22 cellular contexts compared by ENCODE assay signal in the genomic region with DNA sequence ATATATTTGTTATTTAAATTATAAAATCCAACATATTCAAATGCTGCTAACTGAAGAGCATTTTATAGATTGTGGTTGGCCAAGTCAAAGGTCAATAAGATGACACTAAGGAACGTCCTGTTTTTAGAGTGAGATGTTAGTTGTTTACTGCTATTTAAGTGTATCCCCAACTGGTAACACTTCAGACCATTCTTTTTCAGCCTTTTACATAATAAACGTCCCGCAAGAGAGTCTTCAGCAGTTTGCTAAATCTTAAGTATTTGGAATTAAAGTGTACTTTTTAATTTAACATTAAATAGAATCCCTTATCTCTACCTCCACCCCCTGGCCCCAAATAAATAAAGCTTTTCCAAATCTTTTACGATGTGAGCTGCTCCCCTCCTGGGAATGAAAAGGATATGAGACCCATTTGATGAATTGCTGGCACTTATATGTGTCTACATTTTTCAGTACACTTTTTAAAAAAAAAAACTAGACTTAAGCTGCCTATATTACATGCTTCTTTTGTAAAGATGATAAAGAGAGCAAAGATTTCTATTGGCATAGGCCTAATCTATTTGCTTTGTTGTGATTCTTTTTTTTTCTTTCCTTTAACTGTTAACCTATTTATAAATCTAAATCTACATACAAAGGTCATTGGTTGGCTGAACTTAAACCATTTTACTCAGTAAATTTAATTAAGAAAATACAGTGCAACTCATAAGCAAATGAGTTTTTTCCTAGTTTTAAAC.
A peak's percentile ranks its signal among the peaks of the same experiment; 100 is the strongest.
DNase-seq lines count a peak whose midpoint lies in the region; ATAC-seq and TF ChIP-seq lines count a peak whose summit lies in the region.
"Had no signal": no experiment of that assay in that cellular context is flagged by ENCODE, and none has a peak within 500 bp of the region (broad histone marks: within the 10 kb centered on the region; RNA-seq: fewer than 3 reads in every experiment).

No MANE protein-coding gene starts in this region.

- POLR2A ChIA-PET in HEK293T (lab: Yijun Ruan, JAX): no interaction called here

- peak overlapping the region; percentile 24 for H3K27ac Mint-ChIP-seq in activated T-cell treated with anti-CD3 and anti-CD28 coated beads, Interleukin-2, amount 50 U/mL, for 72 hours
- H3K27ac Mint-ChIP-seq: CD14-positive monocyte; CD4-positive, CD25-positive, alpha-beta regulatory T cell; CD8-positive, alpha-beta memory T cell had no signal

- no peaks in the 10 kb centered on the region for H3K4me1 Mint-ChIP-seq in activated T-cell treated with anti-CD3 and anti-CD28 coated beads, Interleukin-2, amount 50 U/mL, for 72 hours (ENCODE audit: low read depth)
- H3K4me1 Mint-ChIP-seq in activated T-cell treated with anti-CD3 and anti-CD28 coated beads, Interleukin-2, amount 50 U/mL, for 4 hours (ENCODE audit: low read depth): peaks cover 8% of the 10 kb centered on the region
- H3K4me1 Mint-ChIP-seq: CD8-positive, alpha-beta memory T cell had no signal

- no peak for ATAC-seq in activated T-cell treated with anti-CD3 and anti-CD28 coated beads, Interleukin-2, amount 50 U/mL, for 72 hours (replicated peaks in 1 of 2)
- ATAC-seq in activated T-cell treated with anti-CD3 and anti-CD28 coated beads, Interleukin-2, amount 50 U/mL, for 4 hours: no peak
- ATAC-seq in HG03354 (IDR thresholded peaks at IDR 0.05; ENCODE audit: poor library complexity, severe bottlenecking, unreplicated experiment) (no peak), GM21526 (IDR thresholded peaks at IDR 0.05; ENCODE audit: low FRiP score, unreplicated experiment) (no peak)

- no peak for DNase-seq in activated T-cell treated with anti-CD3 and anti-CD28 coated beads, Interleukin-2, amount 50 U/mL, for 72 hours
- no peak for DNase-seq in activated T-cell treated with anti-CD3 and anti-CD28 coated beads, Interleukin-2, amount 50 U/mL, for 4 hours
- no peak for DNase-seq in HEK293T (ENCODE audit: extremely low spot score)
- DNase-seq in NCI-H526 treated with DMSO at 0.1 percent for 48 hours (lab: John Stamatoyannopoulos, UW): peak; percentile 82
- DNase-seq in NCI-H2029 treated with DMSO at 0.1 percent for 48 hours (lab: John Stamatoyannopoulos, UW): no peak
- DNase-seq: ACHN; BE2C; C1 segment of cervical spinal cord; CD4-positive, alpha-beta memory T cell; CD4-positive, CD25-positive, alpha-beta regulatory T cell; CD8-positive, alpha-beta memory T cell; COR-L47; DMS 273 treated with DMSO at 0.1 percent for 48 hours; DMS153; DMS53; DMS79; DND-41; EL; GDM1 had no signal

- no peak overlapping the region for H3K4me3 Mint-ChIP-seq in activated T-cell treated with anti-CD3 and anti-CD28 coated beads, Interleukin-2, amount 50 U/mL, for 72 hours
- no peak overlapping the region for H3K4me3 Mint-ChIP-seq in activated T-cell treated with anti-CD3 and anti-CD28 coated beads, Interleukin-2, amount 50 U/mL, for 4 hours
- H3K4me3 Mint-ChIP-seq: CD14-positive monocyte; CD4-positive, alpha-beta memory T cell; CD8-positive, alpha-beta memory T cell had no signal

- H3K27me3 Mint-ChIP-seq in activated T-cell treated with anti-CD3 and anti-CD28 coated beads, Interleukin-2, amount 50 U/mL, for 72 hours (ENCODE audit: low read depth): no peaks in the 10 kb centered on the region
- no peaks in the 10 kb centered on the region for H3K27me3 Mint-ChIP-seq in activated T-cell treated with anti-CD3 and anti-CD28 coated beads, Interleukin-2, amount 50 U/mL, for 4 hours (ENCODE audit: low read depth)
- H3K27me3 Mint-ChIP-seq: CD4-positive, alpha-beta memory T cell; CD4-positive, CD25-positive, alpha-beta regulatory T cell; CD8-positive, alpha-beta memory T cell had no signal

- H3K9me3 Mint-ChIP-seq in activated T-cell treated with anti-CD3 and anti-CD28 coated beads, Interleukin-2, amount 50 U/mL, for 72 hours: no peaks in the 10 kb centered on the region
- no peaks in the 10 kb centered on the region for H3K9me3 Mint-ChIP-seq in activated T-cell treated with anti-CD3 and anti-CD28 coated beads, Interleukin-2, amount 50 U/mL, for 4 hours
- H3K9me3 Mint-ChIP-seq: CD14-positive monocyte; CD4-positive, alpha-beta memory T cell; CD4-positive, CD25-positive, alpha-beta regulatory T cell; CD8-positive, alpha-beta memory T cell had no signal

- CTCF ChIA-PET in HEK293T (lab: Yijun Ruan, JAX): no interaction called here

- no peaks in the 10 kb centered on the region for H3K36me3 Mint-ChIP-seq in activated T-cell treated with anti-CD3 and anti-CD28 coated beads, Interleukin-2, amount 50 U/mL, for 72 hours (ENCODE audit: insufficient read depth in 2 of 2)
- peaks cover 12% of the 10 kb centered on the region for H3K36me3 Mint-ChIP-seq in activated T-cell treated with anti-CD3 and anti-CD28 coated beads, Interleukin-2, amount 50 U/mL, for 4 hours (ENCODE audit: insufficient read depth)

TF ChIP-seq in HEK293T, 16 proteins besides CTCF, POLR2A, EP300 and RAD21:
- TF ChIP-seq, protein P1, sequence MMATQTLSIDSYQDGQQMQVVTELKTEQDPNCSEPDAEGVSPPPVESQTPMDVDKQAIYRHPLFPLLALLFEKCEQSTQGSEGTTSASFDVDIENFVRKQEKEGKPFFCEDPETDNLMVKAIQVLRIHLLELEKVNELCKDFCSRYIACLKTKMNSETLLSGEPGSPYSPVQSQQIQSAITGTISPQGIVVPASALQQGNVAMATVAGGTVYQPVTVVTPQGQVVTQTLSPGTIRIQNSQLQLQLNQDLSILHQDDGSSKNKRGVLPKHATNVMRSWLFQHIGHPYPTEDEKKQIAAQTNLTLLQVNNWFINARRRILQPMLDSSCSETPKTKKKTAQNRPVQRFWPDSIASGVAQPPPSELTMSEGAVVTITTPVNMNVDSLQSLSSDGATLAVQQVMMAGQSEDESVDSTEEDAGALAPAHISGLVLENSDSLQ (IDR thresholded peaks at IDR 0.05): peak; percentile 90
- no peak for TF ChIP-seq HDGF (IDR thresholded peaks at IDR 0.05; ENCODE audit: borderline replicate concordance)
- peak; percentile 78 for TF ChIP-seq ZNF384 (IDR thresholded peaks at IDR 0.05)
- no peak for TF ChIP-seq L3MBTL2 (conservative IDR thresholded peaks at IDR 0.05)
- no peak for TF ChIP-seq ARNT (IDR thresholded peaks at IDR 0.05)
- TF ChIP-seq FOXM1 (IDR thresholded peaks at IDR 0.05; ENCODE audit: borderline replicate concordance): peak; percentile 35; the same call in 1 of the 2 replicates
- TF ChIP-seq BHLHE40 (IDR thresholded peaks at IDR 0.05; ENCODE audit: borderline replicate concordance): no peak
- no peak for TF ChIP-seq TARDBP (IDR thresholded peaks at IDR 0.05)
- TF ChIP-seq SUZ12 (IDR thresholded peaks at IDR 0.05): no peak
- TF ChIP-seq FOXA1 (IDR thresholded peaks at IDR 0.05): no peak
- no peak for TF ChIP-seq SP1 (IDR thresholded peaks at IDR 0.05)
- peak; percentile 70; the same call in 1 of the 2 replicates for TF ChIP-seq CTBP1 (IDR thresholded peaks at IDR 0.05; ENCODE audit: borderline replicate concordance)
- no peak for TF ChIP-seq FOXK2 (IDR thresholded peaks at IDR 0.05)
- no peak for TF ChIP-seq LEF1 (IDR thresholded peaks at IDR 0.05; ENCODE audit: borderline replicate concordance)
- TF ChIP-seq NFRKB (IDR thresholded peaks at IDR 0.05): no peak
- no peak for TF ChIP-seq ELF4 (IDR thresholded peaks at IDR 0.05)
